2 cellular contexts compared by ENCODE assay signal in genomic region chr5:174245506-174245905, GRCh38.
A peak's percentile ranks its signal among the peaks of the same experiment; 100 is the strongest.
TF ChIP-seq lines count a peak whose summit lies in the region.

No MANE protein-coding gene starts in this region.

TF ChIP-seq in GM23338, 12 proteins besides CTCF, POLR2A, EP300 and RAD21 (continued from another document):
- TF ChIP-seq STAT1 (IDR thresholded peaks at IDR 0.05; ENCODE audit: unreplicated experiment): no peak
- TF ChIP-seq ZNF331 (CRISPR knock-in tag; IDR thresholded peaks at IDR 0.05; ENCODE audit: low read depth): no peak

TF ChIP-seq in neural cell, 6 proteins besides CTCF, POLR2A, EP300 and RAD21:
- TF ChIP-seq REST (IDR thresholded peaks at IDR 0.05; ENCODE audit: borderline replicate concordance) (peak; percentile 12), SMC3 (conservative IDR thresholded peaks at IDR 0.05; ENCODE audit: poor library complexity) (no peak)
